ENCODE assay signal across 8 cellular contexts in genomic region chrX:107775734-107776511, GRCh38. TPM values are rescaled to one million over a fixed set of nuclear protein-coding genes. Genes with fewer than 3 reads are reported as not detected.
A peak's percentile ranks its signal among the peaks of the same experiment; 100 is the strongest.
DNase-seq lines count a peak whose midpoint lies in the region; ATAC-seq and TF ChIP-seq lines count a peak whose summit lies in the region.

Gene TSC22D3, minus strand, starts transcription at chrX:107775787. Its CDS starts 368 bp downstream, at chrX:107775419.

- 0 out of 2 replicates have a peak, but pooled peaks have one; percentile 5 for TF ChIP-seq CTCF in IMR-90 (conservative IDR thresholded peaks at IDR 0.05; ENCODE audit: low read depth, low read length)

- TF ChIP-seq POLR2A in IMR-90 (IDR thresholded peaks at IDR 0.05; ENCODE audit: low read depth, low read length), result no peak

- in situ Hi-C loops in IMR-90 (cut with MboI; ENCODE audit: low sequenced_read_pairs), result loop anchor here (5.0 kb wide), 1 partner anchor 119 kb away; no protein-coding TSS in a partner anchor

- no peak within 1 kb of the TSS for H2BK20ac ChIP-seq in IMR-90 (ENCODE audit: low read depth, low read length)

- ATAC-seq in GM21619 (IDR thresholded peaks at IDR 0.05; ENCODE audit: unreplicated experiment) (peak; percentile 91), IMR-90 (ENCODE audit: low read depth) (peak; percentile 80)
- peak; percentile 76 to 81 for ATAC-seq in naive thymus-derived CD8-positive, alpha-beta T cell

- H3K4me3 ChIP-seq in IMR-90 (ENCODE audit: insufficient read depth, low read depth, low read length), result peak within 1 kb of the TSS; percentile 43

- peaks cover 0 to 13% (median 0%) of the 10 kb centered on the region in 3 donors for H3K36me3 Mint-ChIP-seq in naive thymus-derived CD8-positive, alpha-beta T cell

- no peak within 1 kb of the TSS for H4K8ac ChIP-seq in IMR-90 (ENCODE audit: low read depth in 2 of 2, low read length in 2 of 2)

- no peaks in the 10 kb centered on the region for H3K79me1 ChIP-seq in IMR-90 (ENCODE audit: low read depth in 1 of 2, low read length in 2 of 2)

- H3K23ac ChIP-seq in IMR-90 (ENCODE audit: low read depth, low read length), result no peak within 1 kb of the TSS

- H3K9me3 Mint-ChIP-seq in naive thymus-derived CD8-positive, alpha-beta T cell, result no peaks in the 10 kb centered on the region

- no peak within 1 kb of the TSS for H3K9ac ChIP-seq in IMR-90 (ENCODE audit: low read depth, low read length)

- intact Hi-C loops in IMR-90 (cut with micrococcal nuclease), result loop anchor here (2.0 to 5.0 kb wide), 3 partner anchors 99 to 884 kb away; no protein-coding TSS in a partner anchor

- H2BK5ac ChIP-seq in IMR-90 (ENCODE audit: low read depth, low read length, poor library complexity, severe bottlenecking), result no peak within 1 kb of the TSS

- no peaks in the 10 kb centered on the region for H3K9me3 ChIP-seq in IMR-90 (ENCODE audit: control insufficient read depth, insufficient read depth, low read length)

- no peak within 1 kb of the TSS for H4K5ac ChIP-seq in IMR-90 (ENCODE audit: low read depth, low read length)

- H2BK120ac ChIP-seq in IMR-90 (ENCODE audit: low read depth, low read length), result no peak within 1 kb of the TSS

- no peak within 1 kb of the TSS for H3K56ac ChIP-seq in IMR-90 (ENCODE audit: extremely low read depth, insufficient read depth, low read length)

- no peaks in the 10 kb centered on the region for H3K9me1 ChIP-seq in IMR-90 (ENCODE audit: insufficient read depth, low read length)

- H2AFZ ChIP-seq in IMR-90 (replicated peaks; ENCODE audit: low read length, poor library complexity), result peak within 1 kb of the TSS; percentile 84

- BruUV-seq in IMR-90 (replicated peaks; lab: Mats Ljungman, UMichigan), result no TSS peak

- peak within 1 kb of the TSS; percentile 44 for H2AK9ac ChIP-seq in IMR-90 (replicated peaks; ENCODE audit: low read depth, low read length, poor library complexity)

- H2BK15ac ChIP-seq in IMR-90 (ENCODE audit: low read depth, low read length), result no peak within 1 kb of the TSS

- no peaks in the 10 kb centered on the region for H3K27me3 Mint-ChIP-seq in naive thymus-derived CD8-positive, alpha-beta T cell

- H3K36me3 ChIP-seq in IMR-90 (ENCODE audit: control insufficient read depth, insufficient read depth, low read length), result no peaks in the 10 kb centered on the region

- no peaks in the 10 kb centered on the region for H3K4me1 ChIP-seq in IMR-90 (ENCODE audit: control insufficient read depth, insufficient read depth, low read length)

- POLR2A ChIA-PET in IMR-90 (lab: Charles Lee; ENCODE audit: unreplicated experiment), result no interaction called here
- POLR2A ChIA-PET in naive thymus-derived CD8-positive, alpha-beta T cell (lab: Charles Lee), result interaction anchor here (0.6 to 4.6 kb wide), 19 partner anchors 9 to 658 kb away, joined by 3 to 90 read pairs (median 6); partner anchors contain the start of genes MID2, PRPS1 and RBM41

- dilution Hi-C loops in IMR-90 (cut with HindIII; ENCODE audit: low sequenced_read_pairs, unreplicated experiment), result no loop called here

- no peak for TF ChIP-seq RAD21 in IMR-90 (IDR thresholded peaks at IDR 0.05; ENCODE audit: low read length)

- no peak within 1 kb of the TSS for H4K91ac ChIP-seq in IMR-90 (ENCODE audit: insufficient read depth, low read depth, low read length)

- no peak within 1 kb of the TSS for H3K4ac ChIP-seq in IMR-90 (ENCODE audit: low read depth, low read length)

- no peaks in the 10 kb centered on the region for H4K20me1 ChIP-seq in IMR-90 (ENCODE audit: insufficient read depth, low read length)

- DNase-seq in DMS153 (lab: John Stamatoyannopoulos, UW) (peak; percentile 14), IMR-90 (peak; percentile 33), RPMI7951 (ENCODE audit: low read depth) (peak; percentile 68), fibroblast of peridontal ligament (ENCODE audit: extremely low read depth) (peak; percentile 7), substantia nigra (lab: John Stamatoyannopoulos, UW) (peak; percentile 8 to 77 (median 50))
- DNase-seq in activated effector memory CD4-positive, alpha-beta T cell treated with Interleukin-2 at 50 U/mL for 16 hours, result peak; percentile 31
- peak; percentile 18 to 80 (median 62) for DNase-seq in naive thymus-derived CD8-positive, alpha-beta T cell

- CTCF ChIA-PET in IMR-90 (lab: Yijun Ruan, JAX), result interaction anchor here (0.8 to 1.9 kb wide), 3 partner anchors 9 to 122 kb away, joined by 3 to 8 read pairs (median 3); no protein-coding TSS in a partner anchor

- no peak within 1 kb of the TSS for H3K14ac ChIP-seq in IMR-90 (replicated peaks; ENCODE audit: low read depth, low read length)

- H3K4me1 Mint-ChIP-seq in naive thymus-derived CD8-positive, alpha-beta T cell, result peaks cover 13 to 31% (median 20%) of the 10 kb centered on the region in 4 donors

- H3K27ac ChIP-seq in IMR-90 (ENCODE audit: insufficient read depth, low read length) (no peak within 1 kb of the TSS), substantia nigra (ENCODE audit: low read depth, low read length, poor library complexity, severe bottlenecking) (peak within 1 kb of the TSS; percentile 80)

- peak within 1 kb of the TSS; percentile 65 to 98 (median 96) for H3K27ac Mint-ChIP-seq in naive thymus-derived CD8-positive, alpha-beta T cell

- no peak within 1 kb of the TSS for H2AK5ac ChIP-seq in IMR-90 (ENCODE audit: low read depth, low read length)

- H3K4me2 ChIP-seq in IMR-90 (ENCODE audit: low read depth, low read length), result peak within 1 kb of the TSS; percentile 75

- peak within 1 kb of the TSS; percentile 86 to 96 (median 89) for H3K4me3 Mint-ChIP-seq in naive thymus-derived CD8-positive, alpha-beta T cell

- no peak within 1 kb of the TSS for H3K18ac ChIP-seq in IMR-90 (ENCODE audit: low read depth, low read length)

- WGBS in IMR-90 (ENCODE audit: extremely low coverage in 2 of 2, insufficient read length in 1 of 2), 2 experiments, result 16% methylated on average over 17 of the region's 59 CpGs; no CpG with 5 or more reads in 1 of the 2 experiments

- H3K27me3 ChIP-seq in IMR-90 (ENCODE audit: control insufficient read depth, insufficient read depth, low read length), result peaks cover 31% of the 10 kb centered on the region

TF ChIP-seq in IMR-90, 13 proteins besides CTCF, POLR2A, EP300 and RAD21:
- TF ChIP-seq BHLHE40 (IDR thresholded peaks at IDR 0.05; ENCODE audit: low read depth, low read length) (no peak), MAZ (IDR thresholded peaks at IDR 0.05; ENCODE audit: borderline replicate concordance, low read depth, low read length) (0 out of 2 replicates have a peak, but pooled peaks have one; percentile 46)

RNA-seq across cellular contexts. Expression of gene TSC22D3, which starts in this region (rescaled TPM):
- 9.9 and 13.1 TPM in 2 replicates for total RNA-seq in IMR-90 (2012; rRNA removed)
- polyA plus RNA-seq in IMR-90 (2012; rRNA removed), result 14.0 and 14.5 TPM in 2 replicates
- 9.6 and 12.3 TPM in 2 replicates for polyA plus RNA-seq in IMR-90 (2012; cell fraction: cytosol; rRNA removed)
- polyA plus RNA-seq in IMR-90 (2012; cell fraction: nucleus; rRNA removed; ENCODE audit: low replicate concordance), result 42.4 and 69.0 TPM in 2 replicates
- total RNA-seq in RPMI7951 (2014; rRNA removed; shearing (Covaris generic)), result 22.1 and 24.8 TPM in 2 replicates
- 100 to 1,000 TPM; 196 to 214 TPM for total RNA-seq in naive thymus-derived CD8-positive, alpha-beta T cell
- polyA plus RNA-seq in naive thymus-derived CD8-positive, alpha-beta T cell, result 100 to 1,000 TPM; 437 to 997 (median 737) TPM

Comparison
In these comparisons a context has a peak if more than half of its experiments do, and no peak if none do; other contexts are left out.
1. RNA of gene TSC22D3 (polyA plus RNA-seq): 437 to 997 TPM in naive thymus-derived CD8-positive, alpha-beta T cell; 9.6 to 69.0 TPM in IMR-90; every median in the first group is over 4 times any median in the second.
2. DNase-seq: peak in every context shown above with its lines; median percentile 68 in RPMI7951; 62 in naive thymus-derived CD8-positive, alpha-beta T cell; 50 in substantia nigra; 33 in IMR-90; 31 in activated effector memory CD4-positive, alpha-beta T cell treated with Interleukin-2 at 50 U/mL for 16 hours; 14 in DMS153; 7 in fibroblast of peridontal ligament.
3. Peak in every context shown above with its lines, with median percentiles within 50 percentile points of each other: ATAC-seq.